23 cellular contexts compared by ENCODE assay signal in genomic region chr1:31799895-31800676, GRCh38. TPM values are rescaled to one million over a fixed set of nuclear protein-coding genes. Genes with fewer than 3 reads are reported as not detected.
DNase-seq lines count a peak whose midpoint lies in the region; FAIRE-seq and TF ChIP-seq lines count a peak whose summit lies in the region.
"Had no signal": no experiment of that assay in that cellular context is flagged by ENCODE, and none has a peak within 500 bp of the region (broad histone marks: within the 10 kb centered on the region; RNA-seq: fewer than 3 reads in every experiment).

No MANE protein-coding gene starts in this region.

- TF ChIP-seq CTCF in PC-9 (conservative IDR thresholded peaks at IDR 0.05) (no peak), spleen (IDR thresholded peaks at IDR 0.05 in 8 of 11, conservative IDR thresholded peaks at IDR 0.05 in 3 of 11) (no peak)

- H3K4me2 ChIP-seq in PC-9 = 0 out of 2 replicates have a peak overlapping the region, but pooled peaks have one; percentile 2

- 81 to 92% (median 85%) methylated on average over 9 to 16 of the region's 16 CpGs for WGBS in spleen, 5 donors
- 86 to 93% (median 91%) methylated on average over 16 of the region's 16 CpGs for WGBS in small intestine, 3 donors

- POLR2A ChIA-PET in PC-9 (lab: Charles Lee; ENCODE audit: unreplicated experiment) = no interaction called here

- peaks cover 19% of the 10 kb centered on the region for H3F3A ChIP-seq in PC-9 (ENCODE audit: insufficient read depth, low read depth)

- H3K36me3 ChIP-seq in PC-9 (ENCODE audit: low read depth) (no peaks in the 10 kb centered on the region), spleen (no peaks in the 10 kb centered on the region), small intestine (ENCODE audit: control insufficient read depth in 2 of 2, insufficient read depth in 2 of 2, low read length in 2 of 2) (no peaks in the 10 kb centered on the region)
- H3K36me3 ChIP-seq: BE2C, heart left ventricle, uterus had no signal

- no peaks in the 10 kb centered on the region for H3K27me3 ChIP-seq in PC-9 (ENCODE audit: insufficient read depth, low read depth)
- peaks cover 0 to 12% (median 0%) of the 10 kb centered on the region in 7 donors for H3K27me3 ChIP-seq in spleen (replicated peaks in 1 of 7)
- H3K27me3 ChIP-seq in small intestine (ENCODE audit: control insufficient read depth in 2 of 2, insufficient read depth in 2 of 2, low read length in 2 of 2) = no peaks in the 10 kb centered on the region
- H3K27me3 ChIP-seq: BE2C, uterus had no signal

- no peak for TF ChIP-seq POLR2A in spleen (IDR thresholded peaks at IDR 0.05)
- no peak for TF ChIP-seq POLR2A in GM12892 (IDR thresholded peaks at IDR 0.05; ENCODE audit: low read depth, low read length)

- H3K9me3 ChIP-seq in PC-9 (ENCODE audit: insufficient read depth, low read depth) = no peaks in the 10 kb centered on the region
- no peaks in the 10 kb centered on the region for H3K9me3 ChIP-seq in spleen
- H3K9me3 ChIP-seq in small intestine (ENCODE audit: control insufficient read depth, low read depth) = no peaks in the 10 kb centered on the region
- H3K9me3 ChIP-seq: BE2C, heart left ventricle, uterus had no signal

- intact Hi-C loops in PC-9 (cut with micrococcal nuclease; ENCODE audit: unreplicated experiment) (loop anchor here (10.0 kb wide), 1 partner anchor 615 kb away; no protein-coding TSS in a partner anchor), spleen (cut with DNase I; ENCODE audit: low total_unique reads) (loop anchor here (10.0 kb wide), 1 partner anchor 225 kb away; the partner anchor contains the start of gene TINAGL1)

- no peak for FAIRE-seq in GM12892 (lab: Jason Lieb, UNC)
- no peak for FAIRE-seq in small intestine (lab: Jason Lieb, UNC)
- FAIRE-seq: D721Med, GM12878, islet of Langerhans had no signal

- H3K4me3 ChIP-seq in PC-9 (no peak overlapping the region), spleen (no peak overlapping the region), small intestine (ENCODE audit: low read depth in 1 of 2, low read length in 2 of 2) (no peak overlapping the region)
- H3K4me3 ChIP-seq: GM12878, heart left ventricle, uterus had no signal

- peaks cover 28% of the 10 kb centered on the region for H3K79me2 ChIP-seq in PC-9 (ENCODE audit: low read depth)

- BruUV-seq in PC-9 (replicated peaks; lab: Mats Ljungman, UMichigan) = no TSS peak

- H3K9me2 ChIP-seq in PC-9 (ENCODE audit: insufficient read depth) = no peaks in the 10 kb centered on the region

- no peaks in the 10 kb centered on the region for H4K20me1 ChIP-seq in PC-9 (ENCODE audit: insufficient read depth)

- CTCF ChIA-PET in PC-9 (lab: Charles Lee) = interaction anchor here (0.6 kb wide), 1 partner anchor 11 kb away, joined by 6 read pairs; no protein-coding TSS in a partner anchor

- H2AFZ ChIP-seq in PC-9 = no peak overlapping the region

- DNase-seq in Daoy (ENCODE audit: low read depth) (peak; percentile 37), PC-9 (no peak), left kidney (ENCODE audit: low read depth, low spot score) (peak; percentile 70), spleen (peak; percentile 69), EL (no peak), GM12892 (ENCODE audit: insufficient read length) (no peak), small intestine (no peak)
- DNase-seq: BE2C; caudate nucleus; effector CD8-positive, alpha-beta T cell; GF-D8; heart left ventricle; Karpas-422; NCI-H1092; NCI-H2081 treated with DMSO at 0.1 percent for 48 hours; NCI-H524; SHP77; T-helper 1 cell; uterus had no signal

- H3K27ac ChIP-seq in PC-9 = no peak overlapping the region
- peak overlapping the region in 1 of 8 donors; percentile 10 for H3K27ac ChIP-seq in spleen
- H3K27ac ChIP-seq in small intestine (ENCODE audit: low read depth in 1 of 2, low read length in 1 of 2) = no peak overlapping the region
- H3K27ac ChIP-seq: heart left ventricle, uterus had no signal

- H3K4me1 ChIP-seq in PC-9 (replicated peaks; ENCODE audit: insufficient read depth) = peaks cover 35% of the 10 kb centered on the region
- H3K4me1 ChIP-seq in spleen = peaks cover 3 to 52% (median 25%) of the 10 kb centered on the region in 6 donors
- no peaks in the 10 kb centered on the region for H3K4me1 ChIP-seq in small intestine (ENCODE audit: control insufficient read depth in 2 of 2, insufficient read depth in 1 of 2, low read depth in 1 of 2, low read length in 1 of 2)
- H3K4me1 ChIP-seq: BE2C had no signal

RNA-seq across cellular contexts. Expression of gene SPOCD1, which starts 15.7 kb away (rescaled TPM):
- total RNA-seq in Daoy (2014; rRNA removed; shearing (Covaris generic)) = 86.6 and 92.7 TPM in 2 replicates
- 10.2 and 14.6 TPM in 2 replicates for total RNA-seq in PC-9 (2021)
- total RNA-seq in spleen = 1 to 10 TPM; 1.2 to 5.0 (median 4.1) TPM
- polyA plus RNA-seq in spleen = 1 to 10 TPM in 2 of 3 donors, under 1 TPM in 1; 0.74 to 2.0 (median 1.4) TPM
- polyA plus RNA-seq in GM12892 (2012; ENCODE audit: missing spikeins) = 0.47 TPM
- 1 to 10 TPM in 1 of 3 donors, under 1 TPM in 1, not detected in 1; 0.81 to 1.1 TPM for polyA plus RNA-seq in small intestine
- total RNA-seq: activated T-helper 2 cell treated with anti-CD3 and anti-CD28 coated beads, Interferon-gamma antibody, Interleukin-2, Interleukin-4, amounts not matched to agents 10 μg/mL and 5 μg/mL and 100 μg/mL, durations not matched to agents 14 hours and 24 hours and 36 hours had no signal

RNA-seq across cellular contexts. Expression of gene ADGRB2, which starts 35.9 kb away (rescaled TPM):
- 4.7 and 9.4 TPM in 2 replicates for total RNA-seq in Daoy (2014; rRNA removed; shearing (Covaris generic))
- total RNA-seq in PC-9 (2021) (15.6 and 28.5 TPM in 2 replicates), spleen (1 to 10 TPM in 5 of 7 donors, under 1 TPM in 2; 0.82 to 5.1 (median 2.7) TPM)
- polyA plus RNA-seq in spleen (1 to 10 TPM in 1 of 3 donors, under 1 TPM in 2; 0.52 to 1.4 (median 0.57) TPM), small intestine (10 to 100 TPM in 1 of 3 donors, 1 to 10 TPM in 2; 4.8 to 18.3 (median 4.9) TPM)
- polyA plus RNA-seq in GM12892 (2012; ENCODE audit: missing spikeins) = 0.08 TPM

Comparison
In these comparisons a context has a peak if more than half of its experiments do, and no peak if none do; other contexts are left out.
1. DNase-seq: peak in Daoy (single experiment), left kidney (single experiment) and spleen (single experiment); none in PC-9 (0 of 2), EL (single experiment), GM12892 (single experiment) and small intestine (single experiment).